1 cellular context compared by ENCODE assay signal in genomic region chr11:72841397-72841796, GRCh38.
TF ChIP-seq lines count a peak whose summit lies in the region.

No MANE protein-coding gene starts in this region.

TF ChIP-seq in IMR-90, 13 proteins besides CTCF, POLR2A, EP300 and RAD21:
- TF ChIP-seq MAFK (IDR thresholded peaks at IDR 0.05; ENCODE audit: low read depth, low read length) (no peak), USF2 (IDR thresholded peaks at IDR 0.05; ENCODE audit: low read depth, low read length) (no peak), CEBPB (IDR thresholded peaks at IDR 0.05; ENCODE audit: low read depth, low read length) (no peak), CHD1 (IDR thresholded peaks at IDR 0.05; ENCODE audit: low read depth, low read length) (no peak), BHLHE40 (IDR thresholded peaks at IDR 0.05; ENCODE audit: low read depth, low read length) (no peak), SMC3 (IDR thresholded peaks at IDR 0.05; ENCODE audit: low read depth, low read length) (no peak), RFX5 (IDR thresholded peaks at IDR 0.05; ENCODE audit: low read depth, low read length) (no peak), MAZ (IDR thresholded peaks at IDR 0.05; ENCODE audit: borderline replicate concordance, low read depth, low read length) (no peak)
TF ChIP-seq in IMR-90: peak in this region for 0.
